In the genomic region with DNA sequence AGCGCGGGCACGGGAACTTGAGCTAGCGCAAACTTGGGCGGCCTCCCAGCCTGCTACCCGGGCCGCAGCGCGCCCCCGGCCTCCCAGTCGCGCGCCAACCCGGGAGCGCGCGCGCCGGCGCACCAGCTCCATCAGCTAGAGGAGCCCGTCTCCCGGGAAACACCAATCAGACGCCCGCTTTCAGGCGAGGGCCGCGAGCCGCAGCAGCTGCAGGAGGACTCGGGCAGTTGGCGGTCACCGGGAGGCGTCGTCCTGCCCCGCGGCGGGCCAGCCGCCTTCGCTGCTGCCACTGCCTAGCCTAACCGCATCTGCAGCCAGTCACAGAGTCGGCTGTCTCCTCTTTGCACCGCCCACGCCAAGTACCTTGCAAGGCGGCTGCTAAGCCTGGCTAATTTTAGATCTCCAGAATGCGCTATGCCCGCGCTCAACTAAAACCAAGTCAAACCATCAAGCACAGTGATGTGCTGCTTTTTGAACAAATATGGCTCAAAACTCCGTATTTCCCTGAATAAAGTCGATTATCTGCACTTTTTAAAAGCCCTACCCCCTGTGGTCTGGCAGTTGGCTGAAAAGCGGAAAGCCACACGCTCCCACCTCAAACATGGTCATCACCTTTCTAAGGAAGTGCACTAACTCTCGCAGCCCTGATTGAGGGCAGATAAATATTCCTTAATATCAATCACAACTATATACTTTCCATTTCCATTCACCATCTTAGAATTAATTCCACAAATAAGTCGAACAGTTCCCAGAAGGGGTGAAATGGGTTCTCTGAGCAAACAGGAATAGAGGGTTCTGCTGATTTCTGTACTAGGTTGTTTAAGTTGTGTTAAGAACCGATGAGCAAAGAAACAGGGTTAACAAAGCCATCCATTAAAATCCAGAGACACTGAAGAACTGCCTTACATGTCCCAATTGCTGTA, we compare ENCODE assay signal across 8 cellular contexts.
DNase-seq lines count a peak whose midpoint lies in the region; ATAC-seq and TF ChIP-seq lines count a peak whose summit lies in the region.

No MANE protein-coding gene starts in this region.

- H3K27ac ChIP-seq in heart left ventricle, result peak overlapping the region in 1 of 12 donors; percentile 11

- peaks cover 0 to 23% (median 8%) of the 10 kb centered on the region in 12 donors for H3K4me1 ChIP-seq in heart left ventricle

- no peak overlapping the region for H3K27ac Mint-ChIP-seq in activated T-helper 2 cell treated with anti-CD3 and anti-CD28 coated beads, Interferon-gamma antibody, Interleukin-2, Interleukin-4, amounts not matched to agents 10 μg/mL and 5 μg/mL and 100 μg/mL, durations not matched to agents 14 hours and 24 hours and 36 hours
- H3K27ac Mint-ChIP-seq in progenitor cell of endocrine pancreas, result no peak overlapping the region

- ATAC-seq in GM19351 (IDR thresholded peaks at IDR 0.05; ENCODE audit: unreplicated experiment) (peak; percentile 63), HG03280 (IDR thresholded peaks at IDR 0.05; ENCODE audit: unreplicated experiment) (peak; percentile 78), heart left ventricle (peak; percentile 20 to 80 (median 74))

- TF ChIP-seq CTCF in heart left ventricle (IDR thresholded peaks at IDR 0.05), result no peak
- TF ChIP-seq CTCF in progenitor cell of endocrine pancreas (IDR thresholded peaks at IDR 0.05; ENCODE audit: unreplicated experiment), result no peak

- peaks cover 60% of the 10 kb centered on the region for H3K27me3 Mint-ChIP-seq in activated T-helper 2 cell treated with anti-CD3 and anti-CD28 coated beads, Interferon-gamma antibody, Interleukin-2, Interleukin-4, amounts not matched to agents 10 μg/mL and 5 μg/mL and 100 μg/mL, durations not matched to agents 14 hours and 24 hours and 36 hours (ENCODE audit: low read depth)
- H3K27me3 Mint-ChIP-seq in progenitor cell of endocrine pancreas, result peaks cover 85% of the 10 kb centered on the region

- H3K9me3 ChIP-seq in heart left ventricle, result no peaks in the 10 kb centered on the region

- H3K4me1 Mint-ChIP-seq in activated T-helper 2 cell treated with anti-CD3 and anti-CD28 coated beads, Interferon-gamma antibody, Interleukin-2, Interleukin-4, amounts not matched to agents 10 μg/mL and 5 μg/mL and 100 μg/mL, durations not matched to agents 14 hours and 24 hours and 36 hours (ENCODE audit: low read depth), result peaks cover 21% of the 10 kb centered on the region
- H3K4me1 Mint-ChIP-seq in progenitor cell of endocrine pancreas (ENCODE audit: low read depth), result peaks cover 10% of the 10 kb centered on the region

- H3K27me3 ChIP-seq in heart left ventricle, result peaks cover 49 to 99% (median 90%) of the 10 kb centered on the region in 9 donors

- peak overlapping the region in 11 of 12 donors; percentile 9 to 53 (median 38) for H3K4me3 ChIP-seq in heart left ventricle

- peak overlapping the region; percentile 70 for H3K4me3 Mint-ChIP-seq in activated T-helper 2 cell treated with anti-CD3 and anti-CD28 coated beads, Interferon-gamma antibody, Interleukin-2, Interleukin-4, amounts not matched to agents 10 μg/mL and 5 μg/mL and 100 μg/mL, durations not matched to agents 14 hours and 24 hours and 36 hours (ENCODE audit: low read depth)
- H3K4me3 Mint-ChIP-seq in progenitor cell of endocrine pancreas (ENCODE audit: low read depth), result peak overlapping the region; percentile 65

- H3K9me3 Mint-ChIP-seq in activated T-helper 2 cell treated with anti-CD3 and anti-CD28 coated beads, Interferon-gamma antibody, Interleukin-2, Interleukin-4, amounts not matched to agents 10 μg/mL and 5 μg/mL and 100 μg/mL, durations not matched to agents 14 hours and 24 hours and 36 hours, result no peaks in the 10 kb centered on the region
- H3K9me3 Mint-ChIP-seq in progenitor cell of endocrine pancreas (ENCODE audit: low read depth), result no peaks in the 10 kb centered on the region

- peak; percentile 84 for DNase-seq in DMS153 (lab: John Stamatoyannopoulos, UW)
- peak; percentile 67 for DNase-seq in NCI-H226
- peak; percentile 43 for DNase-seq in activated T-helper 2 cell treated with anti-CD3 and anti-CD28 coated beads, Interferon-gamma antibody, Interleukin-2, Interleukin-4, amounts not matched to agents 10 μg/mL and 5 μg/mL and 100 μg/mL, durations not matched to agents 14 hours and 24 hours and 36 hours (ENCODE audit: low spot score)
- DNase-seq in heart left ventricle, result peak in 4 of 5 donors; percentile 44 to 72 (median 46)
- DNase-seq in progenitor cell of endocrine pancreas (ENCODE audit: low spot score, unreplicated experiment), result peak; percentile 81
- no peak for DNase-seq in activated CD4-positive, CD25-positive, alpha-beta regulatory T cell (lab: John Stamatoyannopoulos, UW)

- intact Hi-C loops in activated T-helper 2 cell treated with anti-CD3 and anti-CD28 coated beads, Interferon-gamma antibody, Interleukin-2, Interleukin-4, amounts not matched to agents 10 μg/mL and 5 μg/mL and 100 μg/mL, durations not matched to agents 14 hours and 24 hours and 36 hours (cut with micrococcal nuclease), result loop anchor here (1.0 to 10.0 kb wide), 3 partner anchors 14 to 396 kb away; a partner anchor contains a TSS
- intact Hi-C loops in heart left ventricle (cut with DNase I), result no loop called here

- H3K36me3 ChIP-seq in heart left ventricle, result no peaks in the 10 kb centered on the region

- no peak for TF ChIP-seq POLR2A in heart left ventricle (IDR thresholded peaks at IDR 0.05)

- peaks cover 3% of the 10 kb centered on the region for H3K36me3 Mint-ChIP-seq in activated T-helper 2 cell treated with anti-CD3 and anti-CD28 coated beads, Interferon-gamma antibody, Interleukin-2, Interleukin-4, amounts not matched to agents 10 μg/mL and 5 μg/mL and 100 μg/mL, durations not matched to agents 14 hours and 24 hours and 36 hours (ENCODE audit: low read depth)
- H3K36me3 Mint-ChIP-seq in progenitor cell of endocrine pancreas (ENCODE audit: insufficient read depth), result no peaks in the 10 kb centered on the region

- WGBS in heart left ventricle, 4 donors, result 1 to 5% (median 2%) methylated on average over 17 to 53 of the region's 53 CpGs

Comparison
In these comparisons a context has a peak if more than half of its experiments do, and no peak if none do; other contexts are left out.
1. DNase-seq: peak in DMS153 (single experiment), NCI-H226 (single experiment), activated T-helper 2 cell treated with anti-CD3 and anti-CD28 coated beads, Interferon-gamma antibody, Interleukin-2, Interleukin-4, amounts not matched to agents 10 μg/mL and 5 μg/mL and 100 μg/mL, durations not matched to agents 14 hours and 24 hours and 36 hours (single experiment), heart left ventricle (4 of 5) and progenitor cell of endocrine pancreas (single experiment); none in activated CD4-positive, CD25-positive, alpha-beta regulatory T cell (0 of 4).
2. Peak in every context shown above with its lines, with median percentiles within 50 percentile points of each other: ATAC-seq.